ENCODE assay signal across 17 cellular contexts in the genomic region with DNA sequence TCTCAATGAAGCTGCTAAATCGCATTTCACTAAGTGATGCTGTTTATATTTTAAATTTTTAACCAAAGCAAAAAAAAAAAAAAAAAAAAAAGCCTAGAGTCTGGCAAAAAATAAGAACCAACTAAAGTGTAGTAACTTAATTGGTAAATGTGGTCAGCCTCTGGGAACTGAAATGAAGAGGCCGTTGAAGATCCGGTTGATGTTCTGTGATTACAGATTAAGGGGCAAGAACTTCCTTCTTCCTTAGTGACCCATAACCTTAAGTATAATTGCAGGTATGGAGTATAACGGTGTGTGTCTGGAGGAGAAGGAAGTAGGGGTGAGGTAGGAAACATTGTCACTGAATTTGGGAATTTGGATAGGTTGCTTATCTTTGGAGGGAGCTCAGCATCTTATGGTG. TPM values are rescaled to one million over a fixed set of nuclear protein-coding genes. Genes with fewer than 3 reads are reported as not detected.
DNase-seq lines count a peak whose midpoint lies in the region; ATAC-seq lines count a peak whose summit lies in the region.
"Had no signal": no experiment of that assay in that cellular context is flagged by ENCODE, and none has a peak within 500 bp of the region (broad histone marks: within the 10 kb centered on the region; RNA-seq: fewer than 3 reads in every experiment).

No MANE protein-coding gene starts in this region.

- ATAC-seq in stimulated activated naive B cell treated with anti-CD40 and anti-IgM and Interleukin-4, amounts not matched to agents 10 μg/mL and 1 μg/mL and 100 μg/mL, for 72 hours (replicated peaks) = no peak
- ATAC-seq: HepG2, Panc1 had no signal

- H3K27ac Mint-ChIP-seq in activated naive CD4-positive, alpha-beta T cell treated with anti-CD3 and anti-CD28 coated beads, Interleukin-2, amount 50 U/mL, for 24 hours = peak overlapping the region; percentile 15
- no peak overlapping the region for H3K27ac Mint-ChIP-seq in activated naive CD4-positive, alpha-beta T cell treated with anti-CD3 and anti-CD28 coated beads for 36 hours
- H3K27ac Mint-ChIP-seq in stimulated activated naive B cell treated with anti-CD40 and anti-IgM and Interleukin-4, amounts not matched to agents 10 μg/mL and 1 μg/mL and 100 μg/mL, for 72 hours = peak overlapping the region; percentile 4
- no peak overlapping the region for H3K27ac Mint-ChIP-seq in activated CD4-positive, alpha-beta memory T cell treated with anti-CD3 and anti-CD28 coated beads for 36 hours

- no peaks in the 10 kb centered on the region for H3K9me3 Mint-ChIP-seq in activated naive CD4-positive, alpha-beta T cell treated with anti-CD3 and anti-CD28 coated beads, Interleukin-2, amount 50 U/mL, for 24 hours
- H3K9me3 Mint-ChIP-seq in activated naive CD4-positive, alpha-beta T cell treated with anti-CD3 and anti-CD28 coated beads for 36 hours = no peaks in the 10 kb centered on the region
- H3K9me3 Mint-ChIP-seq in stimulated activated naive B cell treated with anti-CD40 and anti-IgM and Interleukin-4, amounts not matched to agents 10 μg/mL and 1 μg/mL and 100 μg/mL, for 72 hours = no peaks in the 10 kb centered on the region
- H3K9me3 Mint-ChIP-seq in activated CD4-positive, alpha-beta memory T cell treated with anti-CD3 and anti-CD28 coated beads for 36 hours = no peaks in the 10 kb centered on the region

- no peaks in the 10 kb centered on the region for H3K36me3 Mint-ChIP-seq in activated naive CD4-positive, alpha-beta T cell treated with anti-CD3 and anti-CD28 coated beads, Interleukin-2, amount 50 U/mL, for 24 hours
- H3K36me3 Mint-ChIP-seq in activated naive CD4-positive, alpha-beta T cell treated with anti-CD3 and anti-CD28 coated beads for 36 hours (ENCODE audit: low read depth) = no peaks in the 10 kb centered on the region
- H3K36me3 Mint-ChIP-seq in stimulated activated naive B cell treated with anti-CD40 and anti-IgM and Interleukin-4, amounts not matched to agents 10 μg/mL and 1 μg/mL and 100 μg/mL, for 72 hours = no peaks in the 10 kb centered on the region
- no peaks in the 10 kb centered on the region for H3K36me3 Mint-ChIP-seq in activated CD4-positive, alpha-beta memory T cell treated with anti-CD3 and anti-CD28 coated beads for 36 hours

- H3K27me3 Mint-ChIP-seq in activated naive CD4-positive, alpha-beta T cell treated with anti-CD3 and anti-CD28 coated beads, Interleukin-2, amount 50 U/mL, for 24 hours = no peaks in the 10 kb centered on the region
- no peaks in the 10 kb centered on the region for H3K27me3 Mint-ChIP-seq in activated naive CD4-positive, alpha-beta T cell treated with anti-CD3 and anti-CD28 coated beads for 36 hours (ENCODE audit: low read depth)
- H3K27me3 Mint-ChIP-seq in stimulated activated naive B cell treated with anti-CD40 and anti-IgM and Interleukin-4, amounts not matched to agents 10 μg/mL and 1 μg/mL and 100 μg/mL, for 72 hours = no peaks in the 10 kb centered on the region
- no peaks in the 10 kb centered on the region for H3K27me3 Mint-ChIP-seq in activated CD4-positive, alpha-beta memory T cell treated with anti-CD3 and anti-CD28 coated beads for 36 hours

- CTCF ChIA-PET in activated naive CD4-positive, alpha-beta T cell treated with anti-CD3 and anti-CD28 coated beads for 36 hours (lab: Charles Lee) = interaction anchor here (0.7 kb wide), 2 partner anchors 9 to 78 kb away, joined by 3 to 4 read pairs; no protein-coding TSS in a partner anchor
- CTCF ChIA-PET in activated CD4-positive, alpha-beta memory T cell treated with anti-CD3 and anti-CD28 coated beads for 36 hours (lab: Charles Lee) = interaction anchor here (0.6 to 1.1 kb wide), 2 partner anchors 12 to 25 kb away, joined by 3 read pairs; no protein-coding TSS in a partner anchor

- no peak overlapping the region for H3K4me3 Mint-ChIP-seq in activated naive CD4-positive, alpha-beta T cell treated with anti-CD3 and anti-CD28 coated beads, Interleukin-2, amount 50 U/mL, for 24 hours
- no peak overlapping the region for H3K4me3 Mint-ChIP-seq in activated naive CD4-positive, alpha-beta T cell treated with anti-CD3 and anti-CD28 coated beads for 36 hours
- H3K4me3 Mint-ChIP-seq in stimulated activated naive B cell treated with anti-CD40 and anti-IgM and Interleukin-4, amounts not matched to agents 10 μg/mL and 1 μg/mL and 100 μg/mL, for 72 hours = no peak overlapping the region
- no peak overlapping the region for H3K4me3 Mint-ChIP-seq in activated CD4-positive, alpha-beta memory T cell treated with anti-CD3 and anti-CD28 coated beads for 36 hours

- peaks cover 3% of the 10 kb centered on the region for H3K4me1 Mint-ChIP-seq in activated naive CD4-positive, alpha-beta T cell treated with anti-CD3 and anti-CD28 coated beads, Interleukin-2, amount 50 U/mL, for 24 hours
- H3K4me1 Mint-ChIP-seq in activated naive CD4-positive, alpha-beta T cell treated with anti-CD3 and anti-CD28 coated beads for 36 hours (ENCODE audit: low read depth) = peaks cover 3% of the 10 kb centered on the region
- peaks cover 4 to 13% of the 10 kb centered on the region in 2 donors for H3K4me1 Mint-ChIP-seq in stimulated activated naive B cell treated with anti-CD40 and anti-IgM and Interleukin-4, amounts not matched to agents 10 μg/mL and 1 μg/mL and 100 μg/mL, for 72 hours
- peaks cover 4% of the 10 kb centered on the region for H3K4me1 Mint-ChIP-seq in activated CD4-positive, alpha-beta memory T cell treated with anti-CD3 and anti-CD28 coated beads for 36 hours (ENCODE audit: low read depth)

- POLR2A ChIA-PET in activated CD4-positive, alpha-beta memory T cell treated with anti-CD3 and anti-CD28 coated beads for 36 hours (lab: Charles Lee) = interaction anchor here (0.8 to 1.2 kb wide), 2 partner anchors 10 to 15 kb away, joined by 3 to 4 read pairs; no protein-coding TSS in a partner anchor

- intact Hi-C loops in activated naive CD4-positive, alpha-beta T cell treated with anti-CD3 and anti-CD28 coated beads for 36 hours (cut with micrococcal nuclease) = no loop called here
- intact Hi-C loops in activated CD4-positive, alpha-beta memory T cell treated with anti-CD3 and anti-CD28 coated beads for 36 hours (cut with micrococcal nuclease) = no loop called here

- DNase-seq in activated naive CD4-positive, alpha-beta T cell treated with anti-CD3 and anti-CD28 coated beads for 36 hours = no peak
- DNase-seq in NOMO-1 (lab: John Stamatoyannopoulos, UW; ENCODE audit: unreplicated experiment in 2 of 2) (peak; percentile 67 to 80), SKM-1 treated with dmso at 0.1 percent for 144 hours (lab: John Stamatoyannopoulos, UW; ENCODE audit: unreplicated experiment) (peak; percentile 43), inferior parietal cortex (ENCODE audit: extremely low spot score) (no peak), NCI-H187 treated with DMSO at 0.1 percent for 48 hours (lab: John Stamatoyannopoulos, UW) (no peak)
- DNase-seq in stimulated activated naive B cell treated with anti-CD40 and anti-IgM and Interleukin-4, amounts not matched to agents 10 μg/mL and 1 μg/mL and 100 μg/mL, for 72 hours = no peak
- no peak for DNase-seq in activated CD4-positive, alpha-beta memory T cell treated with anti-CD3 and anti-CD28 coated beads for 36 hours
- DNase-seq: KBM-7, NCI-H1417, NCI-H1694 treated with DMSO at 0.1 percent for 48 hours, NCI-H446, NCI-H526, SJCRH30 had no signal

RNA-seq across cellular contexts. Expression of gene SRGN, which starts 7.7 kb away (rescaled TPM):
- total RNA-seq in activated naive CD4-positive, alpha-beta T cell treated with anti-CD3 and anti-CD28 coated beads for 36 hours = 100 to 1,000 TPM; 197 to 198 TPM
- 100 to 1,000 TPM; 949 to 966 TPM for total RNA-seq in activated CD4-positive, alpha-beta memory T cell treated with anti-CD3 and anti-CD28 coated beads for 36 hours
- total RNA-seq: HT-29 had no signal

RNA-seq across cellular contexts. Expression of gene VPS26A, which starts 43.7 kb away (rescaled TPM):
- 10 to 100 TPM; 26.2 to 27.9 TPM for total RNA-seq in activated naive CD4-positive, alpha-beta T cell treated with anti-CD3 and anti-CD28 coated beads for 36 hours
- 10 to 100 TPM; 44.6 to 51.4 TPM for total RNA-seq in activated CD4-positive, alpha-beta memory T cell treated with anti-CD3 and anti-CD28 coated beads for 36 hours

Comparison
In these comparisons a context has a peak if more than half of its experiments do, and no peak if none do; other contexts are left out.
1. H3K27ac Mint-ChIP-seq: peak in activated naive CD4-positive, alpha-beta T cell treated with anti-CD3 and anti-CD28 coated beads, Interleukin-2, amount 50 U/mL, for 24 hours (single experiment) and stimulated activated naive B cell treated with anti-CD40 and anti-IgM and Interleukin-4, amounts not matched to agents 10 μg/mL and 1 μg/mL and 100 μg/mL, for 72 hours (single experiment); none in activated naive CD4-positive, alpha-beta T cell treated with anti-CD3 and anti-CD28 coated beads for 36 hours (single experiment) and activated CD4-positive, alpha-beta memory T cell treated with anti-CD3 and anti-CD28 coated beads for 36 hours (single experiment).
2. DNase-seq: peak in NOMO-1 (2 of 2) and SKM-1 treated with dmso at 0.1 percent for 144 hours (single experiment); none in activated naive CD4-positive, alpha-beta T cell treated with anti-CD3 and anti-CD28 coated beads for 36 hours (single experiment), stimulated activated naive B cell treated with anti-CD40 and anti-IgM and Interleukin-4, amounts not matched to agents 10 μg/mL and 1 μg/mL and 100 μg/mL, for 72 hours (single experiment), inferior parietal cortex (single experiment), NCI-H187 treated with DMSO at 0.1 percent for 48 hours (single experiment) and activated CD4-positive, alpha-beta memory T cell treated with anti-CD3 and anti-CD28 coated beads for 36 hours (single experiment).
3. RNA of gene SRGN, which starts 7.7 kb away (total RNA-seq): 949 to 966 TPM in activated CD4-positive, alpha-beta memory T cell treated with anti-CD3 and anti-CD28 coated beads for 36 hours; 197 to 198 TPM in activated naive CD4-positive, alpha-beta T cell treated with anti-CD3 and anti-CD28 coated beads for 36 hours; every median in the first group is over 4 times any median in the second.